10 cellular contexts compared by ENCODE assay signal in the genomic region with DNA sequence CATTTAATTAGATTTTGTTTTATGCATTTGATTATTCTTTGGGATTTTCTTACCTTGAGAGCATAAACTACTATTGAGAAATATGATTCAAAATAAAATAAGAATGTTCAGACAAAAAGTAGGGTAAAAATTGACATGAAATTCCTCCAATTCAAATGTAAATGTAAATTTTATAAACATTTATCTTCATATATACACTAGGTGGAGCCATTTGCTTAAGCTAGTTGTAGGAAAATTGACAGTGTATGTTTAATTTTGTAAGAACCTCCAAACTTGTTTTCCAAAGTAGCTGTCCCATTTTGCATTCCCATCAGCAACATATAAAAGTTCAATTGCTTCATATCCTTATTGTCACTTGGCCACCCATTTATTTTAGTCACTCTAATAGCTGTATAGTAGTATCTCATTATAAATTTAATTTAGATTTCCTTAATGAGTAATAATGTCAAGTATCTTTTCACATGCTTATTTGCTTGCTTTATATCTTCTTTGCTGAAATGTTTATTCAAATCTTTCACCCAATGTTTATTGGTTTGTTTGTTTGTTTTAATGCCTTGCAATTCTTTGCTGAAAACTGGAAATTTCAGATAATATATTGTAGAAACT. TPM values are rescaled to one million over a fixed set of nuclear protein-coding genes. Genes with fewer than 3 reads are reported as not detected.
DNase-seq lines count a peak whose midpoint lies in the region; ATAC-seq and TF ChIP-seq lines count a peak whose summit lies in the region.
"Had no signal": no experiment of that assay in that cellular context is flagged by ENCODE, and none has a peak within 500 bp of the region (broad histone marks: within the 10 kb centered on the region; RNA-seq: fewer than 3 reads in every experiment).

No MANE protein-coding gene starts in this region.

- no peaks in the 10 kb centered on the region for H3K36me3 ChIP-seq in brain microvascular endothelial cell (replicated peaks)
- H3K36me3 ChIP-seq in osteoblast (ENCODE audit: insufficient read depth, low read length): no peaks in the 10 kb centered on the region

- no peak overlapping the region for H3K4me3 ChIP-seq in brain microvascular endothelial cell (ENCODE audit: low read depth, low read length)
- H3K4me3 ChIP-seq in osteoblast (ENCODE audit: insufficient read depth, low read length): no peak overlapping the region

- ATAC-seq in HG03378 (IDR thresholded peaks at IDR 0.05; ENCODE audit: unreplicated experiment) (no peak), HG02610 (IDR thresholded peaks at IDR 0.05; ENCODE audit: unreplicated experiment) (no peak), HG03571 (IDR thresholded peaks at IDR 0.05; ENCODE audit: unreplicated experiment) (no peak)

- H3K27ac ChIP-seq in brain microvascular endothelial cell (no peak overlapping the region), osteoblast (ENCODE audit: low read depth, low read length) (no peak overlapping the region)

- H3K79me2 ChIP-seq in osteoblast (ENCODE audit: insufficient read depth, low read length): no peaks in the 10 kb centered on the region

- H3K27me3 ChIP-seq in brain microvascular endothelial cell (replicated peaks) (no peaks in the 10 kb centered on the region), osteoblast (ENCODE audit: insufficient read depth, low read length) (no peaks in the 10 kb centered on the region)

- peaks cover 17% of the 10 kb centered on the region for H3K4me1 ChIP-seq in osteoblast (ENCODE audit: insufficient read depth, low read length)

- in situ Hi-C loops in brain microvascular endothelial cell (cut with HindIII; ENCODE audit: low pct_ligation_motif_present, low sequenced_read_pairs): no loop called here

- H2AFZ ChIP-seq in osteoblast (ENCODE audit: low read length): no peak overlapping the region

- no peaks in the 10 kb centered on the region for H4K20me1 ChIP-seq in osteoblast (ENCODE audit: insufficient read depth, low read length)

- H3K4me2 ChIP-seq in osteoblast (ENCODE audit: insufficient read depth, low read length): no peak overlapping the region

- no peaks in the 10 kb centered on the region for H3K9me3 ChIP-seq in osteoblast (ENCODE audit: low read depth, low read length)

- peak; percentile 34 for TF ChIP-seq CTCF in brain microvascular endothelial cell (IDR thresholded peaks at IDR 0.05; ENCODE audit: low read depth, low read length, missing control alignments)
- peak; percentile 49 for TF ChIP-seq CTCF in osteoblast (IDR thresholded peaks at IDR 0.05; ENCODE audit: extremely low read depth, low read depth, low read length)

- DNase-seq in NCI-H2107 treated with DMSO at 0.1 percent for 48 hours (lab: John Stamatoyannopoulos, UW; ENCODE audit: unreplicated experiment) (peak; percentile 12), NCI-H2107 (lab: John Stamatoyannopoulos, UW) (no peak), NCI-H1436 treated with DMSO at 0.1 percent for 48 hours (lab: John Stamatoyannopoulos, UW) (peak; percentile 14), brain microvascular endothelial cell (no peak), osteoblast (ENCODE audit: insufficient read length, low spot score, missing footprints) (no peak)
- DNase-seq: CD4-positive, CD25-positive, alpha-beta regulatory T cell had no signal

RNA-seq across cellular contexts. Expression of gene SLCO6A1, which starts 37.6 kb away (rescaled TPM):
- total RNA-seq in osteoblast: not detected in 2 replicates
- total RNA-seq: CD4-positive, CD25-positive, alpha-beta regulatory T cell; urinary bladder had no signal

Comparison
In these comparisons a context has a peak if more than half of its experiments do, and no peak if none do; other contexts are left out.
1. DNase-seq: peak in NCI-H2107 treated with DMSO at 0.1 percent for 48 hours (single experiment) and NCI-H1436 treated with DMSO at 0.1 percent for 48 hours (single experiment); none in NCI-H2107 (single experiment), brain microvascular endothelial cell (single experiment) and osteoblast (single experiment).